In the genomic region with DNA sequence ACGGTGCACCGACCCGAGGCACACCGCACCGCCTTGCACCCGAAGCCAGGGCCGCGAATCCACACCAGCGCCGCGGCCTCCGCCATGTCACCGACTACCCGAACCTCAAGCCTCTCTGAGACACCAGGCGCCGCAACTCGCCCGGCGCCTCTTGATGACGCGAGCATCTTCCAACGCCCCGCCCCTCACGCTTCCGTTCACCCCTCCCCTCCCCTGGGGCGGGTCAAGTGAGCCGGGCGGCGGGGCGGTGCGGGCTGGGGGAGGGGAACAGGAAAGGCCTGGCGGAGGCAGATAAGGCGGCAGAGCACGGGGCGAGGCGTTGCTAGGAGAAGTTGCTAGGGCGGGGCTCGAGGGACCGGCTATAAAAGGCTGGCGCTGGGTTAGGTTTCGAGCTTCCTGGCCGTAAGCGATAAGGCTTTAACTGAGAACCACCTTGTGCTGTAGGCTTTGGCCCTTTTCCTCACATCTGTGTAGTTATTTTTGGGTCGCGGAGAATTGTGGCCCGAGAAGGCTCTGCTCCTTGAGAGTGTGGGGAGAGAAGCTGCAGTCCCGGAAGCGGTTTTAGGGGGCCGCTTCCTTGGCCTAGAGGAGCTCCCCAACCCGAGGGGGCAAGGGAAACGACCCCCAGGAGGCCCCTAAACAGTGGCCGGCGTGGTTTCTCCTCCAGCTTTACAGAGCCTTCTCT, we compare ENCODE assay signal across 8 cellular contexts. TPM values are rescaled to one million over a fixed set of nuclear protein-coding genes. Genes with fewer than 3 reads are reported as not detected.
A peak's percentile ranks its signal among the peaks of the same experiment; 100 is the strongest.
DNase-seq lines count a peak whose midpoint lies in the region; ATAC-seq and TF ChIP-seq lines count a peak whose summit lies in the region.

A gene (minus strand): TSS at position 117 of the 685 bp plus-strand sequence. CDS start 31 bp downstream, at position 86.

- no peak for TF ChIP-seq CTCF in chondrocyte (IDR thresholded peaks at IDR 0.05)

- DNase-seq in AML-193 (lab: John Stamatoyannopoulos, UW), result peak; percentile 95
- peak; percentile 96 for DNase-seq in NCI-H510A treated with DMSO at 0.1 percent for 48 hours (lab: John Stamatoyannopoulos, UW)
- peak; percentile 99 to 100 for DNase-seq in activated CD4-positive, alpha-beta T cell treated with anti-CD3 and anti-CD28 coated beads for 24 hours (ENCODE audit: low read depth in 2 of 2)
- DNase-seq in chondrocyte (ENCODE audit: low spot score), result peak; percentile 100
- peak; percentile 93 for DNase-seq in kidney glomerular epithelial cell (lab: John Stamatoyannopoulos, UW)
- DNase-seq in stimulated activated CD4-positive, alpha-beta T cell treated with anti-CD3 and anti-CD28 coated beads, Interleukin-1b, Interleukin-23, amount 100 ng/mL, for 1 hour (ENCODE audit: low read depth in 2 of 2), result peak; percentile 98 to 100

- no peaks in the 10 kb centered on the region for H3K27me3 Mint-ChIP-seq in chondrocyte (ENCODE audit: low read depth)

- peak within 1 kb of the TSS; percentile 100 for H3K4me3 Mint-ChIP-seq in chondrocyte (ENCODE audit: unreplicated experiment)

- H3K4me1 Mint-ChIP-seq in chondrocyte (ENCODE audit: low read depth), result peaks cover 51% of the 10 kb centered on the region

- H3K9me3 Mint-ChIP-seq in chondrocyte (ENCODE audit: low read depth), result no peaks in the 10 kb centered on the region

- H3K36me3 Mint-ChIP-seq in chondrocyte (ENCODE audit: low read depth), result peaks cover 6% of the 10 kb centered on the region

- peak; percentile 99 for TF ChIP-seq POLR2A in GM19193 (IDR thresholded peaks at IDR 0.05; ENCODE audit: extremely low read depth, insufficient read depth, insufficient read length)

- peak within 1 kb of the TSS; percentile 100 for H3K27ac Mint-ChIP-seq in chondrocyte (ENCODE audit: unreplicated experiment)

- peak; percentile 90 for ATAC-seq in HG03439 (IDR thresholded peaks at IDR 0.05; ENCODE audit: unreplicated experiment)

RNA-seq across cellular contexts. Expression of the gene that starts here (rescaled TPM):
- 20.8 to 21.9 TPM (median 21.5 TPM) in 3 replicates for total RNA-seq in chondrocyte

Comparison
In these comparisons a context has a peak if more than half of its experiments do, and no peak if none do; other contexts are left out.
1. Peak in every context shown above with its lines: DNase-seq and ATAC-seq.